In the genomic region with DNA sequence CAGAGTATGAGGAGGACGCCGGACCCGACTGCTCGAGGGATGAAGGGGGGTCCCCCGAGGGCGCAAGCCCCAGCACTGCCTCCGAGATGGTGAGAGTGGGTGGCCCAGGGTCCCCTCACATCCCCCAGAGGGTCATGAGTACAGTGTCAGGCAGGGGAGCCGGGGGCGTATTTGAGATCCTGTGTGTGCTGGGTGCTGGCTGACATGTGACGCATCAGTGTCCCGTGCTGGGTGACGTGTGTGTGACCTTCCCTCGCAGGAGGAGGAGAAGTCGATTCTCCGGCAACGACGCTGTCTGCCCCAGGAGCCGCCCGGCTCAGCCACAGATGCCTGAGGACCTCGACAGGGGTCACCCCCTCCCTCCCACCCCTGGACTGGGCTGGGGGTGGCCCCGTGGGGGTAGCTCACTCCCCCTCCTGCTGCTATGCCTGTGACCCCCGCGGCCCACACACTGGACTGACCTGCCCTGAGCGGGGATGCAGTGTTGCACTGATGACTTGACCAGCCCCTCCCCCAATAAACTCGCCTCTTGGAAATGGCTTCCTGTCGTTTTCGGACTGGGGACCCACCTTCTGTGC, we compare ENCODE assay signal across 29 cellular contexts. TPM values are rescaled to one million over a fixed set of nuclear protein-coding genes. Genes with fewer than 3 reads are reported as not detected.
DNase-seq lines count a peak whose midpoint lies in the region; ATAC-seq, FAIRE-seq and TF ChIP-seq lines count a peak whose summit lies in the region.
"Had no signal": no experiment of that assay in that cellular context is flagged by ENCODE, and none has a peak within 500 bp of the region (broad histone marks: within the 10 kb centered on the region; RNA-seq: fewer than 3 reads in every experiment).

No MANE protein-coding gene starts in this region.

- no peak overlapping the region for H3K4me3 Mint-ChIP-seq in stimulated activated naive CD8-positive, alpha-beta T cell treated with anti-CD3 and anti-CD28 coated beads, Interleukin-15, amount 100 ng/mL, for 72 hours
- no peak overlapping the region for H3K4me3 Mint-ChIP-seq in activated CD4-positive, alpha-beta T cell treated with anti-CD3 and anti-CD28 coated beads, Interleukin-2, amount 10 ng/mL, durations not matched to agents 7 days and 5 days
- no peak overlapping the region for H3K4me3 Mint-ChIP-seq in nephron progenitor cell
- H3K4me3 Mint-ChIP-seq: CD4-positive, alpha-beta memory T cell; GM23338; HFFc6 had no signal

- no peak for FAIRE-seq in kidney (lab: Jason Lieb, UNC)
- FAIRE-seq: A204.1, G401.6, GM12878 had no signal

- H4K20me1 ChIP-seq in osteoblast (ENCODE audit: insufficient read depth, low read length), result peaks cover 3% of the 10 kb centered on the region

- H3K79me2 ChIP-seq in osteoblast (ENCODE audit: insufficient read depth, low read length), result no peaks in the 10 kb centered on the region

- ATAC-seq in stimulated activated naive CD8-positive, alpha-beta T cell treated with anti-CD3 and anti-CD28 coated beads, Interleukin-15, amount 100 ng/mL, for 72 hours, result peak; percentile 40
- no peak for ATAC-seq in stimulated activated naive CD8-positive, alpha-beta T cell treated with anti-CD3 and anti-CD28 coated beads, Interleukin-15, Interleukin-2, amounts not matched to agents 100 U/mL and 50 U/mL, for 24 hours
- ATAC-seq: GM12878, GM23338 had no signal

- no peak overlapping the region for H3K27ac ChIP-seq in kidney (ENCODE audit: low read depth in 2 of 2, low read length in 2 of 2)
- H3K27ac ChIP-seq in osteoblast (ENCODE audit: low read depth, low read length), result no peak overlapping the region
- H3K27ac ChIP-seq: Peyer's patch had no signal

- H3K9me3 Mint-ChIP-seq in stimulated activated naive CD8-positive, alpha-beta T cell treated with anti-CD3 and anti-CD28 coated beads, Interleukin-15, amount 100 ng/mL, for 72 hours, result peaks cover 0 to 7% of the 10 kb centered on the region in 2 donors
- H3K9me3 Mint-ChIP-seq in activated CD4-positive, alpha-beta T cell treated with anti-CD3 and anti-CD28 coated beads, Interleukin-2, amount 10 ng/mL, durations not matched to agents 7 days and 5 days, result peaks cover 3% of the 10 kb centered on the region
- no peaks in the 10 kb centered on the region for H3K9me3 Mint-ChIP-seq in nephron progenitor cell
- H3K9me3 Mint-ChIP-seq: CD4-positive, alpha-beta memory T cell; GM23338; HFFc6 had no signal

- no peak overlapping the region for H2AFZ ChIP-seq in osteoblast (ENCODE audit: low read length)
- H2AFZ ChIP-seq: GM23338 had no signal

- DNase-seq in stimulated activated naive CD8-positive, alpha-beta T cell treated with anti-CD3 and anti-CD28 coated beads, Interleukin-15, amount 100 ng/mL, for 72 hours, result no peak
- DNase-seq in stimulated activated naive CD8-positive, alpha-beta T cell treated with anti-CD3 and anti-CD28 coated beads, Interleukin-15, Interleukin-2, amounts not matched to agents 100 U/mL and 50 U/mL, for 24 hours, result no peak
- DNase-seq in kidney (peak; percentile 64), osteoblast (ENCODE audit: insufficient read length, low spot score, missing footprints) (peak; percentile 48), nephron progenitor cell (no peak), SIG-M5 (lab: John Stamatoyannopoulos, UW) (no peak)
- DNase-seq in activated CD4-positive, alpha-beta T cell treated with anti-CD3 and anti-CD28 coated beads, Interleukin-2, amount 10 ng/mL, durations not matched to agents 7 days and 5 days, result no peak
- DNase-seq: C1 segment of cervical spinal cord, COR-L47, HFFc6, KBM-7, MG63, NCI-H1105 treated with DMSO at 0.1 percent for 48 hours, NCI-H1694, NCI-H2081, NCI-H2227 treated with DMSO at 0.1 percent for 48 hours, NCI-H69, Peyer's patch, SHP77 treated with DMSO at 0.1 percent for 48 hours, SK-N-SH had no signal

- no peaks in the 10 kb centered on the region for H3K4me1 ChIP-seq in kidney (ENCODE audit: control insufficient read depth in 1 of 2, insufficient read depth in 1 of 2, low read depth in 1 of 2, low read length in 2 of 2)
- no peaks in the 10 kb centered on the region for H3K4me1 ChIP-seq in osteoblast (ENCODE audit: insufficient read depth, low read length)
- H3K4me1 ChIP-seq: HAP-1, Peyer's patch had no signal

- peaks cover 29% of the 10 kb centered on the region for H3K36me3 Mint-ChIP-seq in activated CD4-positive, alpha-beta T cell treated with anti-CD3 and anti-CD28 coated beads, Interleukin-2, amount 10 ng/mL, durations not matched to agents 7 days and 5 days (ENCODE audit: low read depth)
- peaks cover 30% of the 10 kb centered on the region for H3K36me3 Mint-ChIP-seq in nephron progenitor cell (ENCODE audit: low read depth)

- H3K36me3 ChIP-seq in kidney (ENCODE audit: control insufficient read depth in 1 of 2, insufficient read depth in 2 of 2, low read length in 2 of 2), result peaks cover 19 to 20% of the 10 kb centered on the region in 2 donors
- peaks cover 31% of the 10 kb centered on the region for H3K36me3 ChIP-seq in osteoblast (ENCODE audit: insufficient read depth, low read length)

- intact Hi-C loops in kidney (cut with DNase I), result no loop called here

- H3K4me3 ChIP-seq in kidney (ENCODE audit: low read length in 2 of 2) (no peak overlapping the region), osteoblast (ENCODE audit: insufficient read depth, low read length) (no peak overlapping the region)
- H3K4me3 ChIP-seq: GM12878, GM23338, HAP-1, MG63, Peyer's patch had no signal

- TF ChIP-seq CTCF in kidney (IDR thresholded peaks at IDR 0.05; ENCODE audit: borderline replicate concordance, extremely low read depth, insufficient read depth) (no peak), osteoblast (IDR thresholded peaks at IDR 0.05; ENCODE audit: extremely low read depth, low read depth, low read length) (no peak), nephron progenitor cell (IDR thresholded peaks at IDR 0.05) (no peak)

- no peaks in the 10 kb centered on the region for H3K27me3 ChIP-seq in osteoblast (ENCODE audit: insufficient read depth, low read length)
- H3K27me3 ChIP-seq: MG63, Peyer's patch had no signal

- no peaks in the 10 kb centered on the region for H3K4me1 Mint-ChIP-seq in stimulated activated naive CD8-positive, alpha-beta T cell treated with anti-CD3 and anti-CD28 coated beads, Interleukin-15, amount 100 ng/mL, for 72 hours
- H3K4me1 Mint-ChIP-seq in activated CD4-positive, alpha-beta T cell treated with anti-CD3 and anti-CD28 coated beads, Interleukin-2, amount 10 ng/mL, durations not matched to agents 7 days and 5 days, result peaks cover 4% of the 10 kb centered on the region
- H3K4me1 Mint-ChIP-seq in nephron progenitor cell, result no peaks in the 10 kb centered on the region
- H3K4me1 Mint-ChIP-seq: CD4-positive, alpha-beta memory T cell; GM23338 had no signal

- H3K27me3 Mint-ChIP-seq in stimulated activated naive CD8-positive, alpha-beta T cell treated with anti-CD3 and anti-CD28 coated beads, Interleukin-15, amount 100 ng/mL, for 72 hours, result no peaks in the 10 kb centered on the region
- no peaks in the 10 kb centered on the region for H3K27me3 Mint-ChIP-seq in activated CD4-positive, alpha-beta T cell treated with anti-CD3 and anti-CD28 coated beads, Interleukin-2, amount 10 ng/mL, durations not matched to agents 7 days and 5 days
- no peaks in the 10 kb centered on the region for H3K27me3 Mint-ChIP-seq in nephron progenitor cell (ENCODE audit: low read depth, poor library complexity)
- H3K27me3 Mint-ChIP-seq: CD4-positive, alpha-beta memory T cell had no signal

- POLR2A ChIA-PET in activated CD4-positive, alpha-beta T cell treated with anti-CD3 and anti-CD28 coated beads, Interleukin-2, amount 10 ng/mL, durations not matched to agents 7 days and 5 days (lab: Charles Lee), result no interaction called here

- no peak overlapping the region for H3K9ac ChIP-seq in kidney (ENCODE audit: low read length in 2 of 2)
- H3K9ac ChIP-seq: SK-N-SH had no signal

- no peak overlapping the region for H3K4me2 ChIP-seq in osteoblast (ENCODE audit: insufficient read depth, low read length)
- H3K4me2 ChIP-seq: GM23338, SK-N-SH had no signal

- H3K9me3 ChIP-seq in kidney (ENCODE audit: control insufficient read depth in 1 of 2, low read length in 2 of 2), result no peaks in the 10 kb centered on the region
- H3K9me3 ChIP-seq in osteoblast (ENCODE audit: low read depth, low read length), result no peaks in the 10 kb centered on the region
- H3K9me3 ChIP-seq: HAP-1, MG63, Peyer's patch, SK-N-SH had no signal

- CTCF ChIA-PET in activated CD4-positive, alpha-beta T cell treated with anti-CD3 and anti-CD28 coated beads, Interleukin-2, amount 10 ng/mL, durations not matched to agents 7 days and 5 days (lab: Charles Lee), result no interaction called here

- H3K27ac Mint-ChIP-seq in stimulated activated naive CD8-positive, alpha-beta T cell treated with anti-CD3 and anti-CD28 coated beads, Interleukin-15, amount 100 ng/mL, for 72 hours, result no peak overlapping the region
- H3K27ac Mint-ChIP-seq in activated CD4-positive, alpha-beta T cell treated with anti-CD3 and anti-CD28 coated beads, Interleukin-2, amount 10 ng/mL, durations not matched to agents 7 days and 5 days, result no peak overlapping the region
- no peak overlapping the region for H3K27ac Mint-ChIP-seq in nephron progenitor cell
- H3K27ac Mint-ChIP-seq: CD4-positive, alpha-beta memory T cell; GM23338; HFFc6 had no signal

RNA-seq across cellular contexts. Expression of a gene that starts 25.8 kb away (rescaled TPM):
- total RNA-seq in kidney (101 TPM), osteoblast (75.1 and 83.6 TPM in 2 replicates)
- polyA plus RNA-seq in kidney (ENCODE audit: insufficient read depth, low read depth, low replicate concordance), result 80.9 TPM
- total RNA-seq in activated CD4-positive, alpha-beta T cell treated with anti-CD3 and anti-CD28 coated beads, Interleukin-2, amount 10 ng/mL, durations not matched to agents 7 days and 5 days, result 100 to 1,000 TPM; 117 to 126 TPM

RNA-seq across cellular contexts. Expression of a gene that starts 34.3 kb away (rescaled TPM):
- total RNA-seq in kidney (18.5 TPM), osteoblast (not detected in 2 replicates)
- 19.3 TPM for polyA plus RNA-seq in kidney (ENCODE audit: insufficient read depth, low read depth, low replicate concordance)
- total RNA-seq in activated CD4-positive, alpha-beta T cell treated with anti-CD3 and anti-CD28 coated beads, Interleukin-2, amount 10 ng/mL, durations not matched to agents 7 days and 5 days, result under 1 TPM; 0.21 to 0.57 TPM
- total RNA-seq: HFFc6, HT1080, LHCN-M2 had no signal
- polyA plus RNA-seq: AG04450 had no signal

RNA-seq across cellular contexts. Expression of a gene that starts 38.9 kb away (rescaled TPM):
- total RNA-seq in kidney (24.0 TPM), osteoblast (16.6 and 21.2 TPM in 2 replicates)
- polyA plus RNA-seq in kidney (ENCODE audit: insufficient read depth, low read depth, low replicate concordance), result 25.7 TPM
- 10 to 100 TPM; 13.2 to 14.8 TPM for total RNA-seq in activated CD4-positive, alpha-beta T cell treated with anti-CD3 and anti-CD28 coated beads, Interleukin-2, amount 10 ng/mL, durations not matched to agents 7 days and 5 days

RNA-seq across cellular contexts. Expression of a gene that starts 45.4 kb away (rescaled TPM):
- total RNA-seq in kidney (39.1 TPM), osteoblast (25.0 and 26.1 TPM in 2 replicates)
- polyA plus RNA-seq in kidney (ENCODE audit: insufficient read depth, low read depth, low replicate concordance), result 79.1 TPM
- total RNA-seq in activated CD4-positive, alpha-beta T cell treated with anti-CD3 and anti-CD28 coated beads, Interleukin-2, amount 10 ng/mL, durations not matched to agents 7 days and 5 days, result 1 to 10 TPM; 6.5 to 6.7 TPM

Comparison
In these comparisons a context has a peak if more than half of its experiments do, and no peak if none do; other contexts are left out.
1. DNase-seq: peak in kidney (single experiment) and osteoblast (single experiment); none in stimulated activated naive CD8-positive, alpha-beta T cell treated with anti-CD3 and anti-CD28 coated beads, Interleukin-15, amount 100 ng/mL, for 72 hours (0 of 2), stimulated activated naive CD8-positive, alpha-beta T cell treated with anti-CD3 and anti-CD28 coated beads, Interleukin-15, Interleukin-2, amounts not matched to agents 100 U/mL and 50 U/mL, for 24 hours (single experiment), activated CD4-positive, alpha-beta T cell treated with anti-CD3 and anti-CD28 coated beads, Interleukin-2, amount 10 ng/mL, durations not matched to agents 7 days and 5 days (single experiment), nephron progenitor cell (single experiment) and SIG-M5 (single experiment).
2. RNA of a gene that starts 34.3 kb away (total RNA-seq): 18.5 TPM in kidney (single experiment); 0.21 to 0.57 TPM in activated CD4-positive, alpha-beta T cell treated with anti-CD3 and anti-CD28 coated beads, Interleukin-2, amount 10 ng/mL, durations not matched to agents 7 days and 5 days and not detected in osteoblast; every median in the first group is over 10 times any median in the second.